22 cellular contexts compared by ENCODE assay signal in the genomic region with DNA sequence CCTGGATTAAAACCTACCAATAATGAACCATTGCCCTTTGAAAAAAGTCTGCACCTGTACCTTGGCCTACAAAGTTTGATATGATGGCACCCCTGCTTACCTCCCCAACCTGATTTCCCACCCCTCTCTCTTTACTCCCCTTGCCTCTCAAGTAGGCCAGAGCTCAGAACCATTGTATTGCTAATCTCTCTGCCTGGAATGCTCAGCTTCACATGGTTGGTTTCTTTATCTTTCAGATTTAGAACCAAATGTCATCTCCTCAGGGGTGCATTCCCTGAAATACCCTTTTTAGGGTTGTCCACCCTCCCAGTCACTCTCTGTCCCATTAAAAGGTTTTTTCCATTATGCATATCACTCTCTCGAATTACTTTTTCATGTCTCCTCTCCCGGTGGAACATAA.
DNase-seq lines count a peak whose midpoint lies in the region; ATAC-seq, FAIRE-seq and TF ChIP-seq lines count a peak whose summit lies in the region.
"Had no signal": no experiment of that assay in that cellular context is flagged by ENCODE, and none has a peak within 500 bp of the region (broad histone marks: within the 10 kb centered on the region; RNA-seq: fewer than 3 reads in every experiment).

No MANE protein-coding gene starts in this region.

- no peak overlapping the region for H2BK120ac ChIP-seq in H1 (replicated peaks; ENCODE audit: low read depth, low read length)

- no peak overlapping the region for H2BK15ac ChIP-seq in H1 (ENCODE audit: low read length)

- H3K4me3 ChIP-seq in HUES48 (ENCODE audit: low read depth, low read length) (peak overlapping the region; percentile 37), H1 (ENCODE audit: extremely low read depth in 1 of 4, insufficient read depth in 2 of 4, low read depth in 3 of 4, low read length in 4 of 4) (peak overlapping the region in 3 of 4 experiments; percentile 2 to 43 (median 16); a peak in 4 of 8 replicates), iPS-15b (ENCODE audit: low read depth, low read length) (peak overlapping the region; percentile 31), neural progenitor cell (no peak overlapping the region), upper lobe of right lung (no peak overlapping the region)
- H3K4me3 ChIP-seq in CD8-positive, alpha-beta T cell (ENCODE audit: low read depth, low read length), result no peak overlapping the region
- H3K4me3 ChIP-seq: BLaER1, SJCRH30 had no signal

- H2AFZ ChIP-seq in H1 (ENCODE audit: low read length), result no peak overlapping the region
- H2AFZ ChIP-seq in neural progenitor cell (replicated peaks), result peak overlapping the region; percentile 51

- no peaks in the 10 kb centered on the region for H4K20me1 ChIP-seq in H1 (replicated peaks in 1 of 2; ENCODE audit: control insufficient read depth in 1 of 2, insufficient read depth in 2 of 2, low read length in 2 of 2)
- H4K20me1 ChIP-seq in neural progenitor cell (ENCODE audit: low read depth), result no peaks in the 10 kb centered on the region
- H4K20me1 ChIP-seq: BLaER1 had no signal

- H3K4me3 Mint-ChIP-seq in neural progenitor cell, result no peak overlapping the region
- no peak overlapping the region for H3K4me3 Mint-ChIP-seq in CD8-positive, alpha-beta T cell
- H3K4me3 Mint-ChIP-seq: CD4-positive, alpha-beta memory T cell had no signal

- peak overlapping the region; percentile 63; the same call in 1 of the 2 replicates for H2BK20ac ChIP-seq in H1 (ENCODE audit: low read length)

- H3K14ac ChIP-seq in H1 (ENCODE audit: insufficient read length), result no peak overlapping the region

- H3K36me3 ChIP-seq in HUES48 (ENCODE audit: control insufficient read depth, insufficient read depth, low read length) (no peaks in the 10 kb centered on the region), H1 (ENCODE audit: control insufficient read depth in 2 of 4, insufficient read depth in 4 of 4, low read length in 3 of 4) (peaks cover 0 to 4% (median under 1%) of the 10 kb centered on the region in 4 experiments; a peak in 1 of 8 replicates), iPS-15b (ENCODE audit: control insufficient read depth, insufficient read depth, low read length) (no peaks in the 10 kb centered on the region), neural progenitor cell (no peaks in the 10 kb centered on the region), upper lobe of right lung (no peaks in the 10 kb centered on the region)
- no peaks in the 10 kb centered on the region for H3K36me3 ChIP-seq in CD8-positive, alpha-beta T cell (ENCODE audit: insufficient read depth, low read length)
- H3K36me3 ChIP-seq: BLaER1, SJCRH30 had no signal

- FAIRE-seq in H1 (lab: Jason Lieb, UNC), result peak; percentile 99
- FAIRE-seq: HTR-8/SVneo, RCC 7860 had no signal

- H3K4me2 ChIP-seq in H1 (ENCODE audit: insufficient read depth in 1 of 2, low read depth in 2 of 2, low read length in 2 of 2) (peak overlapping the region; percentile 40 to 56), neural progenitor cell (peak overlapping the region; percentile 58)
- H3K4me2 ChIP-seq: BLaER1 had no signal

- peaks cover 27% of the 10 kb centered on the region for H3F3A ChIP-seq in neural progenitor cell (ENCODE audit: low read depth)

- no peak; a peak in 1 of 4 replicates for TF ChIP-seq RAD21 in H1 (IDR thresholded peaks at IDR 0.05 in 1 of 2, conservative IDR thresholded peaks at IDR 0.05 in 1 of 2; ENCODE audit: low read depth in 2 of 2, low read length in 2 of 2)

- H3K9me3 ChIP-seq in HUES48 (ENCODE audit: control insufficient read depth, insufficient read depth, low read length), result peaks cover 11% of the 10 kb centered on the region
- H3K9me3 ChIP-seq in H1 (ENCODE audit: insufficient read depth in 2 of 2, low read depth in 1 of 2, low read length in 1 of 2), result peaks cover 3 to 7% of the 10 kb centered on the region in 2 experiments; a peak in 2 of 4 replicates
- H3K9me3 ChIP-seq in iPS-15b (ENCODE audit: control insufficient read depth, insufficient read depth, low read length), result no peaks in the 10 kb centered on the region
- H3K9me3 ChIP-seq in neural progenitor cell (ENCODE audit: low read depth), result no peaks in the 10 kb centered on the region
- no peaks in the 10 kb centered on the region for H3K9me3 ChIP-seq in CD8-positive, alpha-beta T cell (ENCODE audit: low read length)
- no peaks in the 10 kb centered on the region for H3K9me3 ChIP-seq in upper lobe of right lung

- peaks cover 3% of the 10 kb centered on the region for H3K27me3 Mint-ChIP-seq in neural progenitor cell (ENCODE audit: insufficient read depth, low read depth)
- H3K27me3 Mint-ChIP-seq in CD8-positive, alpha-beta T cell (ENCODE audit: low read depth), result no peaks in the 10 kb centered on the region

- H2BK12ac ChIP-seq in H1 (ENCODE audit: low read depth, low read length), result peak overlapping the region; percentile 89; the same call in 1 of the 2 replicates

- ATAC-seq in HG03097 (IDR thresholded peaks at IDR 0.05; ENCODE audit: low FRiP score, unreplicated experiment) (no peak), upper lobe of right lung (no peak)
- ATAC-seq in CD8-positive, alpha-beta T cell, result no peak

- H2AK5ac ChIP-seq in H1 (ENCODE audit: low read depth, low read length), result no peak overlapping the region; the same call in 1 of the 2 replicates

- H3K23ac ChIP-seq in H1 (ENCODE audit: insufficient read length), result no peak overlapping the region

- peak; percentile 52 to 79 for DNase-seq in H1 (ENCODE audit: low read depth in 1 of 2, low spot score in 2 of 2)
- peak; percentile 77 for DNase-seq in neural progenitor cell (ENCODE audit: low spot score)
- DNase-seq in epidermal melanocyte (ENCODE audit: insufficient read length, low spot score), result no peak
- no peak for DNase-seq in CD8-positive, alpha-beta T cell
- DNase-seq in upper lobe of right lung, result no peak
- DNase-seq: CD4-positive, alpha-beta memory T cell; DMS153; GDM1; HCEC 1CT; Karpas-422; NCI-H1694 treated with DMSO at 0.1 percent for 48 hours; NCI-H2081 treated with DMSO at 0.1 percent for 48 hours; NCI-H446; NCI-H526; OCI-M1; SJCRH30 had no signal

- intact Hi-C loops in CD8-positive, alpha-beta T cell (cut with DNase I, micrococcal nuclease), result no loop called here
- intact Hi-C loops in upper lobe of right lung (cut with DNase I), result no loop called here

- peak overlapping the region; percentile 55; the same call in 1 of the 2 replicates for H3K18ac ChIP-seq in H1 (ENCODE audit: extremely low read depth, low read length)

- 6% methylated on average over 2 of the region's 2 CpGs; no CpG with 5 or more reads in 1 of the 2 experiments for WGBS in H1 (ENCODE audit: extremely low coverage in 1 of 2, insufficient coverage in 1 of 2, insufficient read length in 1 of 2, insufficient replicate concordance in 2 of 2, low coverage in 1 of 2, low lambda C conversion rate in 2 of 2, missing lambda C conversion rate in 1 of 2), 2 experiments

- peak; percentile 28 to 38; a peak in 2 of 3 replicates for TF ChIP-seq POLR2A in H1 (IDR thresholded peaks at IDR 0.05; ENCODE audit: control extremely low read depth in 1 of 2, low read depth in 2 of 2, low read length in 2 of 2)

- H3K79me2 ChIP-seq in H1 (ENCODE audit: control insufficient read depth in 1 of 2, insufficient read depth in 2 of 2, low read length in 2 of 2), result no peaks in the 10 kb centered on the region
- H3K79me2 ChIP-seq in neural progenitor cell (ENCODE audit: low read depth), result no peaks in the 10 kb centered on the region

- peaks cover 11% of the 10 kb centered on the region for H3K9me3 Mint-ChIP-seq in neural progenitor cell
- peaks cover 5% of the 10 kb centered on the region for H3K9me3 Mint-ChIP-seq in CD8-positive, alpha-beta T cell

- H4K8ac ChIP-seq in H1 (ENCODE audit: extremely low read depth, insufficient read depth, low read length), result no peak overlapping the region

- no peaks in the 10 kb centered on the region for H3K27me3 ChIP-seq in HUES48 (ENCODE audit: control insufficient read depth, insufficient read depth, low read length)
- H3K27me3 ChIP-seq in H1 (replicated peaks in 1 of 4; ENCODE audit: control insufficient read depth in 3 of 4, extremely low read depth in 1 of 4, insufficient read depth in 3 of 4, low read length in 3 of 4), result no peaks in the 10 kb centered on the region
- H3K27me3 ChIP-seq in iPS-15b (ENCODE audit: control insufficient read depth, insufficient read depth, low read length), result no peaks in the 10 kb centered on the region
- no peaks in the 10 kb centered on the region for H3K27me3 ChIP-seq in neural progenitor cell
- no peaks in the 10 kb centered on the region for H3K27me3 ChIP-seq in CD8-positive, alpha-beta T cell (ENCODE audit: insufficient read depth, low read length)
- no peaks in the 10 kb centered on the region for H3K27me3 ChIP-seq in upper lobe of right lung
- H3K27me3 ChIP-seq: BLaER1, SJCRH30 had no signal

- peaks cover 2% of the 10 kb centered on the region for H3K36me3 Mint-ChIP-seq in neural progenitor cell
- peaks cover 4% of the 10 kb centered on the region for H3K36me3 Mint-ChIP-seq in CD8-positive, alpha-beta T cell

- H3K4me1 ChIP-seq in HUES48 (ENCODE audit: control insufficient read depth, insufficient read depth, low read length) (peaks cover 46% of the 10 kb centered on the region), H1 (replicated peaks in 1 of 4; ENCODE audit: control insufficient read depth in 3 of 4, insufficient read depth in 4 of 4, low read length in 3 of 4) (peaks cover 4 to 19% (median 8%) of the 10 kb centered on the region in 4 experiments; a peak in 5 of 7 replicates), iPS-15b (ENCODE audit: control insufficient read depth, insufficient read depth, low read length) (peaks cover 14% of the 10 kb centered on the region), neural progenitor cell (peaks cover 55% of the 10 kb centered on the region), upper lobe of right lung (no peaks in the 10 kb centered on the region)
- no peaks in the 10 kb centered on the region for H3K4me1 ChIP-seq in CD8-positive, alpha-beta T cell (ENCODE audit: insufficient read depth, low read length)
- H3K4me1 ChIP-seq: BLaER1, SJCRH30 had no signal

- CTCF ChIA-PET in H1 (lab: Charles Lee; ENCODE audit: partially characterized antibody), result interaction anchor here (0.6 to 1.1 kb wide), 4 partner anchors 13 to 713 kb away, joined by 3 read pairs; no protein-coding TSS in a partner anchor
- CTCF ChIA-PET in CD8-positive, alpha-beta T cell (lab: Charles Lee), result no interaction called here

- peak overlapping the region; percentile 71 for H4K91ac ChIP-seq in H1 (replicated peaks; ENCODE audit: insufficient read length, low read length)

- H3K27ac ChIP-seq in HUES48 (ENCODE audit: low read depth, low read length) (peak overlapping the region; percentile 95), H1 (ENCODE audit: low read depth, low read length) (peak overlapping the region; percentile 74; the same call in 1 of the 2 replicates), neural progenitor cell (peak overlapping the region; percentile 89), upper lobe of right lung (no peak overlapping the region)
- no peak overlapping the region for H3K27ac ChIP-seq in CD8-positive, alpha-beta T cell (ENCODE audit: low read depth, low read length)
- H3K27ac ChIP-seq: BLaER1, SJCRH30 had no signal

- peak overlapping the region; percentile 96 for H4K5ac ChIP-seq in H1 (ENCODE audit: insufficient read length, low read depth, low read length)

- H3K56ac ChIP-seq in H1 (replicated peaks; ENCODE audit: insufficient read length, low read depth, low read length), result no peak overlapping the region

- H3K23me2 ChIP-seq in H1 (ENCODE audit: low read depth, low read length), result no peaks in the 10 kb centered on the region; the same call in 1 of the 2 replicates

- H2BK5ac ChIP-seq in H1 (ENCODE audit: low read depth, low read length), result peak overlapping the region; percentile 90

- TF ChIP-seq EP300 in H1 (IDR thresholded peaks at IDR 0.05; ENCODE audit: borderline replicate concordance in 1 of 2, low read depth in 2 of 2, low read length in 2 of 2), result peak in 1 of 2 experiments; percentile 97; a peak in 2 of 3 replicates

- peaks cover 19% of the 10 kb centered on the region for H3K4me1 Mint-ChIP-seq in neural progenitor cell
- no peaks in the 10 kb centered on the region for H3K4me1 Mint-ChIP-seq in CD8-positive, alpha-beta T cell (ENCODE audit: low read depth)

- peak overlapping the region; percentile 70 for H3K27ac Mint-ChIP-seq in neural progenitor cell
- H3K27ac Mint-ChIP-seq in CD8-positive, alpha-beta T cell, result no peak overlapping the region

- POLR2A ChIA-PET in H1 (lab: Charles Lee; ENCODE audit: partially characterized antibody), result interaction anchor here (0.7 to 2.0 kb wide), 13 partner anchors 11 to 1080 kb away, joined by 3 to 7 read pairs (median 4); a partner anchor contains a TSS
- POLR2A ChIA-PET in CD8-positive, alpha-beta T cell (lab: Charles Lee), result no interaction called here

- no peak overlapping the region for H3K4ac ChIP-seq in H1 (replicated peaks; ENCODE audit: insufficient read length, low read depth, low read length)

- H3K9ac ChIP-seq in HUES48 (ENCODE audit: low read depth, low read length) (peak overlapping the region; percentile 59; the same call in 1 of the 2 replicates), H1 (replicated peaks in 1 of 4; ENCODE audit: extremely low read depth in 1 of 4, low read depth in 3 of 4, low read length in 3 of 4) (no peak overlapping the region), iPS-15b (ENCODE audit: low read depth, low read length) (no peak overlapping the region), neural progenitor cell (no peak overlapping the region)
- H3K9ac ChIP-seq: BLaER1 had no signal

- no peaks in the 10 kb centered on the region for H3K79me1 ChIP-seq in H1 (ENCODE audit: low read depth, low read length)

- TF ChIP-seq CTCF in H1 (IDR thresholded peaks at IDR 0.05; ENCODE audit: control extremely low read depth in 1 of 3, insufficient read depth in 1 of 3, low read depth in 1 of 3, low read length in 3 of 3) (no peak), neural progenitor cell (IDR thresholded peaks at IDR 0.05) (no peak), upper lobe of right lung (IDR thresholded peaks at IDR 0.05) (no peak)
- TF ChIP-seq CTCF in CD8-positive, alpha-beta T cell (IDR thresholded peaks at IDR 0.05), result no peak

Comparison
In these comparisons a context has a peak if more than half of its experiments do, and no peak if none do; other contexts are left out.
1. H3K27ac ChIP-seq: peak in HUES48 (single experiment), H1 (single experiment) and neural progenitor cell (single experiment); none in CD8-positive, alpha-beta T cell (single experiment) and upper lobe of right lung (single experiment).
2. H3K4me3 ChIP-seq: peak in HUES48 (single experiment), H1 (3 of 4) and iPS-15b (single experiment); none in neural progenitor cell (single experiment), CD8-positive, alpha-beta T cell (single experiment) and upper lobe of right lung (single experiment).
3. DNase-seq: peak in H1 (2 of 2) and neural progenitor cell (single experiment); none in epidermal melanocyte (single experiment), CD8-positive, alpha-beta T cell (0 of 7) and upper lobe of right lung (single experiment).